18 cellular contexts compared by ENCODE assay signal in the genomic region with DNA sequence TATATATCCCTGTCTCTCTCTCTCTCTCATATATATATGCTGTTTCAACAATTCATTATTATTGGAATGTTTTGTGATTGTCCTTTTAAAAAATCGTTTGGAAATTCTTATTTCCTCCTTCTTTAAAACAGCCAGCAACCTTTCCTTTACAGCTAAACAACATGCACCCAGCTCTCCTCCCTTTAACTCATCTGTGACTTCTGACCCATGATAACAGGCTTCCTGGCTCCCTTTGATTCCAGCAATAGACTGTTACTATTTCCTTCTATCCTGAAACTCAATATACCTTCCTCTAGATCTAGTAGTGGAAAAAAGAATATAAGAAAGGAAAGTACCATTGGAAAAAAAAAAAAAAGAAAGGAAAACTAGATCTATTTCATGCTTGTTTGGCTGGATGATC.
DNase-seq lines count a peak whose midpoint lies in the region; ATAC-seq and TF ChIP-seq lines count a peak whose summit lies in the region.
"Had no signal": no experiment of that assay in that cellular context is flagged by ENCODE, and none has a peak within 500 bp of the region (broad histone marks: within the 10 kb centered on the region; RNA-seq: fewer than 3 reads in every experiment).

No MANE protein-coding gene starts in this region.

- no peaks in the 10 kb centered on the region for H3K36me3 ChIP-seq in ascending aorta

- DNase-seq in NCI-H69 (lab: John Stamatoyannopoulos, UW) (peak; percentile 27), left colon (no peak), neural crest cell (ENCODE audit: low read depth, low spot score) (no peak), cardiac septum (ENCODE audit: low spot score) (no peak), A172 (ENCODE audit: low spot score) (no peak), ascending aorta (ENCODE audit: low spot score in 2 of 2) (no peak)
- DNase-seq: ACHN; Calu3; CD4-positive, alpha-beta memory T cell; COR-L47; DMS53; DMS79 treated with DMSO at 0.1 percent for 48 hours; GF-D8; H9 had no signal

- peaks cover 62% of the 10 kb centered on the region for H3K4me1 Mint-ChIP-seq in neural crest cell

- no peak overlapping the region for H3K27ac Mint-ChIP-seq in neural crest cell (ENCODE audit: unreplicated experiment)
- H3K27ac Mint-ChIP-seq: CD4-positive, alpha-beta memory T cell; H9 had no signal

- TF ChIP-seq CTCF in neural crest cell (conservative IDR thresholded peaks at IDR 0.05), result no peak
- no peak for TF ChIP-seq CTCF in ascending aorta (IDR thresholded peaks at IDR 0.05)

- H3K9me3 ChIP-seq in ascending aorta, result no peaks in the 10 kb centered on the region
- H3K9me3 ChIP-seq: A549 had no signal

- ATAC-seq in left colon, result peak; percentile 87
- ATAC-seq: A549, GM23338, HCT116 had no signal

- intact Hi-C loops in left colon (cut with DNase I, micrococcal nuclease) (no loop called here), cardiac septum (cut with DNase I) (no loop called here), ascending aorta (cut with DNase I) (no loop called here)

- no peak overlapping the region for H3K4me3 ChIP-seq in ascending aorta
- H3K4me3 ChIP-seq: A549, GM23338 had no signal

- H3K27ac ChIP-seq in ascending aorta, result no peak overlapping the region
- H3K27ac ChIP-seq: 22Rv1, A549 had no signal

- peak overlapping the region; percentile 12 for H3K4me3 Mint-ChIP-seq in neural crest cell
- H3K4me3 Mint-ChIP-seq: CD4-positive, alpha-beta memory T cell; GM23338; H9 had no signal

- no peaks in the 10 kb centered on the region for H3K9me3 Mint-ChIP-seq in neural crest cell
- H3K9me3 Mint-ChIP-seq: GM23338, H9 had no signal

- no peaks in the 10 kb centered on the region for H3K27me3 Mint-ChIP-seq in neural crest cell (ENCODE audit: low read depth)

- no peaks in the 10 kb centered on the region for H3K36me3 Mint-ChIP-seq in neural crest cell (ENCODE audit: low read depth)
- H3K36me3 Mint-ChIP-seq: CD4-positive, alpha-beta memory T cell had no signal

- H3K27me3 ChIP-seq in ascending aorta, result no peaks in the 10 kb centered on the region

- no peaks in the 10 kb centered on the region for H3K4me1 ChIP-seq in ascending aorta
- H3K4me1 ChIP-seq: A549 had no signal
